In the genomic region with DNA sequence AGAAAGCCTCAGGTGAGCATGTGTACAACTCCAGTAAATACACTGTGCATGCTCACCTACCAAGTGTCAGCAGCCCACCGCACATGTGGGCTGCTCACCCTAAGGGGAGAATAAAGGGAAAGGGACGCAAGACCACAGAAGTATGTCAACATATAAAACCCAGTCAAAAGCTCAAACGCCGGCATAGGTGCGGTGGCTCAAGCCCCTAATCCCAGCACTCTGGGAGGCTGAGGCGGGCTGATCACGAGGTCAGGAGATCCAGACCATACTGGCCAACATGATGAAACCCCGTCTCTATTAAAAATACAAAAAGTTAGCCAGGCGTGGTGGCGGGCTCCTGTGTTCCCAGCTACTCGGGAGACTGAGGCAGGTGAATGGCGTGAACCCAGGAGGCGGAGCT, we compare ENCODE assay signal across 34 cellular contexts.
"Had no signal": no experiment of that assay in that cellular context is flagged by ENCODE, and none has a peak within 500 bp of the region (broad histone marks: within the 10 kb centered on the region; RNA-seq: fewer than 3 reads in every experiment).

No MANE protein-coding gene starts in this region.

- H3K27me3 ChIP-seq: MG63 had no signal

- H3K36me3 ChIP-seq: MG63 had no signal

- H3K9me3 ChIP-seq: MG63 had no signal

- H3K9ac ChIP-seq: KMS-11 had no signal

- H3K27ac ChIP-seq: KMS-11 had no signal

- DNase-seq: Karpas-422, Kasumi-1, KG1, MG63, MM.1S, MV-4-11, NCI-H1048, NCI-H1092, NCI-H1092 treated with DMSO at 0.1 percent for 48 hours, NCI-H1105, NCI-H1105 treated with DMSO at 0.1 percent for 48 hours, NCI-H1417, NCI-H1417 treated with DMSO at 0.1 percent for 48 hours, NCI-H1436, NCI-H1436 treated with DMSO at 0.1 percent for 48 hours, NCI-H146, NCI-H1694, NCI-H1694 treated with DMSO at 0.1 percent for 48 hours, NCI-H187, NCI-H187 treated with DMSO at 0.1 percent for 48 hours, NCI-H1930, NCI-H2029, NCI-H2029 treated with DMSO at 0.1 percent for 48 hours, NCI-H2081, NCI-H2081 treated with DMSO at 0.1 percent for 48 hours, NCI-H2107, NCI-H2171, NCI-H2171 treated with DMSO at 0.1 percent for 48 hours, NCI-H2227 treated with DMSO at 0.1 percent for 48 hours, NCI-H226, NCI-H345, NCI-H446, NCI-H446 treated with DMSO at 0.1 percent for 48 hours had no signal

- H3K4me3 ChIP-seq: MG63 had no signal
